2 cellular contexts compared by ENCODE assay signal in genomic region chr20:61233590-61233989, GRCh38.
TF ChIP-seq lines count a peak whose summit lies in the region.

No MANE protein-coding gene starts in this region.

TF ChIP-seq in HepG2, 621 proteins besides CTCF, POLR2A, EP300 and RAD21:
- TF ChIP-seq MNT (IDR thresholded peaks at IDR 0.05), result peak; percentile 91
- no peak for TF ChIP-seq RNF2 (conservative IDR thresholded peaks at IDR 0.05; ENCODE audit: low read depth)

TF ChIP-seq in H1, 55 proteins besides CTCF, POLR2A, EP300 and RAD21:
- TF ChIP-seq SUZ12 (IDR thresholded peaks at IDR 0.05; ENCODE audit: low read length), result no peak
- TF ChIP-seq FOSL1 (IDR thresholded peaks at IDR 0.05; ENCODE audit: insufficient read depth, low read depth, low read length), result no peak
- TF ChIP-seq RXRA (IDR thresholded peaks at IDR 0.05; ENCODE audit: insufficient read depth, low read depth, low read length), result no peak
- TF ChIP-seq, protein P1, sequence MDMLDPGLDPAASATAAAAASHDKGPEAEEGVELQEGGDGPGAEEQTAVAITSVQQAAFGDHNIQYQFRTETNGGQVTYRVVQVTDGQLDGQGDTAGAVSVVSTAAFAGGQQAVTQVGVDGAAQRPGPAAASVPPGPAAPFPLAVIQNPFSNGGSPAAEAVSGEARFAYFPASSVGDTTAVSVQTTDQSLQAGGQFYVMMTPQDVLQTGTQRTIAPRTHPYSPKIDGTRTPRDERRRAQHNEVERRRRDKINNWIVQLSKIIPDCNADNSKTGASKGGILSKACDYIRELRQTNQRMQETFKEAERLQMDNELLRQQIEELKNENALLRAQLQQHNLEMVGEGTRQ (IDR thresholded peaks at IDR 0.05; ENCODE audit: low read length), result no peak
- TF ChIP-seq KDM1A (IDR thresholded peaks at IDR 0.05; ENCODE audit: borderline replicate concordance, low read length), result no peak
- no peak for TF ChIP-seq EZH2 (IDR thresholded peaks at IDR 0.05; ENCODE audit: low read depth, low read length, severe bottlenecking)
- no peak for TF ChIP-seq GABPA (IDR thresholded peaks at IDR 0.05; ENCODE audit: borderline replicate concordance, insufficient read depth, low read length)
- no peak for TF ChIP-seq NANOG (IDR thresholded peaks at IDR 0.05; ENCODE audit: insufficient read depth, low read depth, low read length, poor library complexity, severe bottlenecking)
- TF ChIP-seq TAF1 (IDR thresholded peaks at IDR 0.05; ENCODE audit: low read depth, low read length), result no peak
- TF ChIP-seq RFX5 (IDR thresholded peaks at IDR 0.05; ENCODE audit: borderline replicate concordance, low read depth, low read length), result no peak
- TF ChIP-seq SP2 (IDR thresholded peaks at IDR 0.05; ENCODE audit: low read length), result no peak
- no peak for TF ChIP-seq MAX (IDR thresholded peaks at IDR 0.05)
- TF ChIP-seq NRF1 (IDR thresholded peaks at IDR 0.05; ENCODE audit: low read depth, low read length), result no peak
- TF ChIP-seq GTF2F1 (IDR thresholded peaks at IDR 0.05; ENCODE audit: borderline replicate concordance, low read depth, low read length), result no peak
- no peak for TF ChIP-seq ASH2L (IDR thresholded peaks at IDR 0.05; ENCODE audit: low read length)
- TF ChIP-seq CBX5 (IDR thresholded peaks at IDR 0.05; ENCODE audit: low read depth, low read length), result no peak
- TF ChIP-seq MAFK (IDR thresholded peaks at IDR 0.05; ENCODE audit: low read depth, low read length), result no peak
- TF ChIP-seq KDM4A (IDR thresholded peaks at IDR 0.05; ENCODE audit: low read depth, low read length, severe bottlenecking), result no peak
- TF ChIP-seq BCL11A (IDR thresholded peaks at IDR 0.05; ENCODE audit: low read depth in 2 of 2, low read length in 2 of 2), result no peak
- TF ChIP-seq JUND (IDR thresholded peaks at IDR 0.05; ENCODE audit: low read length), result no peak
